16 cellular contexts compared by ENCODE assay signal in the genomic region with DNA sequence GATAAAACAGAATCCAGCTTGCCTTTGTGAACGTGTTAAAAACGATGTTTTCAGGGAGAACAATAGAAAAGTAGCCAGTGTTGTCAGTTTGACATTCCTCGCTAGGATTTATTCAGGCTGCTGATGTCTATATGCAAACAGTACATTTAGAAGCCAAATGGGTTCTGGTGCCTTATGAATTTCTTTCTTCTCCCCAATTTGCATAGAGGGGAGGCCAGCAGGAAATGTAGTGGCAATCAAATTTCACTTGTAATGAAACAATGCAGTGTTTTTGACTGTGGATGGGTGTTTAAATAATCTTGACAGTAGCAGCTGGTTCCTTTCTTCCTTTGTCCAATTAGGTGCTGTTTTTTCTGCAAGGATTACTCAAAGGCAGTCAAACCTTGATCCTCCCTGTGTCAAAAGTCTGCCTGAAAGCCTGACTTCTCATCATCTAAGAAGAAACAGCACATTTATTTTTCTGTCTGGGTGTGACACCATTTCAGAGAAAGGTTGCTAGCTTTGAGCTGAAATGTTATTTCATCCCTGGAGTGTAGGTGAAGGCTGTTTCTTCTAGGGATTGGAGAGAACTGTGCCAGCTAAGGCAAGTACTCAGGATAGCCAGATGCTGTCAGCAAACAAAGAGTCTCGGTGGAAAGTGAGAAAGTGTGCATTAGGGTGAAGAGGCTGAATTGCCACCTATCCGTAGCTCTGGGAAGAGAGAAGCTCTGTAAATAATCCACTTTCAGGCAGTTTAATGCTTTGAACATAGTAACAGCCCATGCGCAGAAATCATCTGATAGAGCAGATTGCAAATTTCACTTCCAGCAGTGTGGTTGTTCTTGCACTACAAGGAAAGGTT. TPM values are rescaled to one million over a fixed set of nuclear protein-coding genes. Genes with fewer than 3 reads are reported as not detected.
DNase-seq lines count a peak whose midpoint lies in the region; ATAC-seq and TF ChIP-seq lines count a peak whose summit lies in the region.
"Had no signal": no experiment of that assay in that cellular context is flagged by ENCODE, and none has a peak within 500 bp of the region (broad histone marks: within the 10 kb centered on the region; RNA-seq: fewer than 3 reads in every experiment).

No MANE protein-coding gene starts in this region.

- H2AFZ ChIP-seq in OCI-LY7 (ENCODE audit: low read length) (peak overlapping the region; percentile 59), neural progenitor cell (replicated peaks) (peak overlapping the region; percentile 55)

- H4K20me1 ChIP-seq in OCI-LY7 (ENCODE audit: insufficient read depth, low read length): no peaks in the 10 kb centered on the region
- no peaks in the 10 kb centered on the region for H4K20me1 ChIP-seq in neural progenitor cell (ENCODE audit: low read depth)

- no peaks in the 10 kb centered on the region for H3K36me3 Mint-ChIP-seq in neural progenitor cell
- H3K36me3 Mint-ChIP-seq in activated CD8-positive, alpha-beta memory T cell treated with anti-CD3 and anti-CD28 coated beads, Interleukin-2, amount 10 ng/mL, durations not matched to agents 7 days and 5 days: no peaks in the 10 kb centered on the region
- H3K36me3 Mint-ChIP-seq: activated naive CD4-positive, alpha-beta T cell treated with anti-CD3 and anti-CD28 coated beads, Interleukin-2, amount 50 U/mL, for 24 hours had no signal

- H3K27ac ChIP-seq in OCI-LY7 (ENCODE audit: low read depth, low read length, poor library complexity, severe bottlenecking) (no peak overlapping the region), neural progenitor cell (no peak overlapping the region)
- H3K27ac ChIP-seq: cardiac muscle cell, heart right ventricle, left ventricle myocardium inferior, neutrophil, skin epidermis had no signal

- H3K9me2 ChIP-seq in OCI-LY7 (ENCODE audit: insufficient read depth, low read length): no peaks in the 10 kb centered on the region

- H3K9me3 Mint-ChIP-seq in neural progenitor cell: no peaks in the 10 kb centered on the region
- no peaks in the 10 kb centered on the region for H3K9me3 Mint-ChIP-seq in activated CD8-positive, alpha-beta memory T cell treated with anti-CD3 and anti-CD28 coated beads, Interleukin-2, amount 10 ng/mL, durations not matched to agents 7 days and 5 days (ENCODE audit: low read depth)
- H3K9me3 Mint-ChIP-seq: activated naive CD4-positive, alpha-beta T cell treated with anti-CD3 and anti-CD28 coated beads, Interleukin-2, amount 50 U/mL, for 24 hours had no signal

- intact Hi-C loops in OCI-LY7 (cut with micrococcal nuclease; ENCODE audit: unreplicated experiment): no loop called here

- H3K4me2 ChIP-seq in OCI-LY7 (ENCODE audit: low read length): peak overlapping the region; percentile 51
- peak overlapping the region; percentile 57 for H3K4me2 ChIP-seq in neural progenitor cell

- H3K9ac ChIP-seq in neural progenitor cell: no peak overlapping the region

- H3K27ac Mint-ChIP-seq in neural progenitor cell: peak overlapping the region; percentile 13
- no peak overlapping the region for H3K27ac Mint-ChIP-seq in activated CD8-positive, alpha-beta memory T cell treated with anti-CD3 and anti-CD28 coated beads, Interleukin-2, amount 10 ng/mL, durations not matched to agents 7 days and 5 days
- H3K27ac Mint-ChIP-seq: activated naive CD4-positive, alpha-beta T cell treated with anti-CD3 and anti-CD28 coated beads, Interleukin-2, amount 50 U/mL, for 24 hours had no signal

- no peak overlapping the region for H3K4me3 Mint-ChIP-seq in neural progenitor cell
- no peak overlapping the region for H3K4me3 Mint-ChIP-seq in activated CD8-positive, alpha-beta memory T cell treated with anti-CD3 and anti-CD28 coated beads, Interleukin-2, amount 10 ng/mL, durations not matched to agents 7 days and 5 days
- H3K4me3 Mint-ChIP-seq: activated naive CD4-positive, alpha-beta T cell treated with anti-CD3 and anti-CD28 coated beads, Interleukin-2, amount 50 U/mL, for 24 hours had no signal

- H3K4me1 ChIP-seq in HAP-1: peaks cover 17% of the 10 kb centered on the region
- H3K4me1 ChIP-seq in OCI-LY7 (ENCODE audit: insufficient read depth, low read length, poor library complexity, severe bottlenecking): peaks cover 24% of the 10 kb centered on the region
- peaks cover 13% of the 10 kb centered on the region for H3K4me1 ChIP-seq in neural progenitor cell

- H3K27me3 ChIP-seq in HAP-1 (ENCODE audit: low read depth): no peaks in the 10 kb centered on the region
- H3K27me3 ChIP-seq in neural progenitor cell: no peaks in the 10 kb centered on the region
- H3K27me3 ChIP-seq: cardiac muscle cell, heart right ventricle, neutrophil had no signal

- CTCF ChIA-PET in OCI-LY7 (lab: Charles Lee; ENCODE audit: unreplicated experiment): no interaction called here
- CTCF ChIA-PET in activated CD8-positive, alpha-beta memory T cell treated with anti-CD3 and anti-CD28 coated beads, Interleukin-2, amount 10 ng/mL, durations not matched to agents 7 days and 5 days (lab: Charles Lee): no interaction called here

- no peak for ATAC-seq in activated CD8-positive, alpha-beta memory T cell treated with anti-CD3 and anti-CD28 coated beads, Interleukin-2, amount 10 ng/mL, durations not matched to agents 7 days and 5 days
- ATAC-seq: heart right ventricle had no signal

- H3K4me3 ChIP-seq in HAP-1 (no peak overlapping the region), OCI-LY7 (ENCODE audit: low read depth, low read length, poor library complexity, severe bottlenecking) (peak overlapping the region; percentile 3), neural progenitor cell (no peak overlapping the region)
- H3K4me3 ChIP-seq: cardiac muscle cell, heart right ventricle, left ventricle myocardium inferior, skin epidermis had no signal

- no TSS peak for BruUV-seq in OCI-LY7 (replicated peaks; lab: Mats Ljungman, UMichigan)

- H3K9me3 ChIP-seq in HAP-1 (no peaks in the 10 kb centered on the region), OCI-LY7 (ENCODE audit: low read length) (0 out of 2 replicates have a peak, but pooled peaks cover 4% of the 10 kb centered on the region), neural progenitor cell (ENCODE audit: low read depth) (no peaks in the 10 kb centered on the region)
- H3K9me3 ChIP-seq: heart right ventricle, left ventricle myocardium inferior, neutrophil had no signal

- H3K27me3 Mint-ChIP-seq in neural progenitor cell (ENCODE audit: insufficient read depth, low read depth): peaks cover 3% of the 10 kb centered on the region
- peaks cover 3% of the 10 kb centered on the region for H3K27me3 Mint-ChIP-seq in activated CD8-positive, alpha-beta memory T cell treated with anti-CD3 and anti-CD28 coated beads, Interleukin-2, amount 10 ng/mL, durations not matched to agents 7 days and 5 days
- H3K27me3 Mint-ChIP-seq: activated naive CD4-positive, alpha-beta T cell treated with anti-CD3 and anti-CD28 coated beads, Interleukin-2, amount 50 U/mL, for 24 hours had no signal

- H3K4me1 Mint-ChIP-seq in neural progenitor cell: peaks cover 15% of the 10 kb centered on the region
- H3K4me1 Mint-ChIP-seq in activated CD8-positive, alpha-beta memory T cell treated with anti-CD3 and anti-CD28 coated beads, Interleukin-2, amount 10 ng/mL, durations not matched to agents 7 days and 5 days: peaks cover 7% of the 10 kb centered on the region

- DNase-seq in HAP-1 (ENCODE audit: low spot score in 2 of 2) (peak; percentile 53 to 89), NCI-H2081 treated with DMSO at 0.1 percent for 48 hours (lab: John Stamatoyannopoulos, UW) (peak; percentile 32), OCI-LY7 (ENCODE audit: low spot score) (peak; percentile 39), neural progenitor cell (ENCODE audit: low spot score) (peak; percentile 24), NCI-H1930 (lab: John Stamatoyannopoulos, UW) (no peak), HUDEP-2 (lab: John Stamatoyannopoulos, UW; ENCODE audit: unreplicated experiment in 76 of 76) (no peak), GDM1 (lab: John Stamatoyannopoulos, UW) (no peak)
- DNase-seq in activated CD8-positive, alpha-beta memory T cell treated with anti-CD3 and anti-CD28 coated beads, Interleukin-2, amount 10 ng/mL, durations not matched to agents 7 days and 5 days: no peak
- DNase-seq: GF-D8, heart right ventricle, left ventricle myocardium inferior, NCI-H226 had no signal

- no peaks in the 10 kb centered on the region for H3K79me2 ChIP-seq in OCI-LY7 (ENCODE audit: insufficient read depth, low read depth, low read length)
- H3K79me2 ChIP-seq in neural progenitor cell (ENCODE audit: low read depth): no peaks in the 10 kb centered on the region

- H3K36me3 ChIP-seq in HAP-1 (replicated peaks) (no peaks in the 10 kb centered on the region), OCI-LY7 (ENCODE audit: insufficient read depth, low read length) (no peaks in the 10 kb centered on the region), neural progenitor cell (no peaks in the 10 kb centered on the region)
- H3K36me3 ChIP-seq: cardiac muscle cell, heart right ventricle, left ventricle myocardium inferior, neutrophil had no signal

- no peaks in the 10 kb centered on the region for H3F3A ChIP-seq in neural progenitor cell (ENCODE audit: low read depth)

- POLR2A ChIA-PET in OCI-LY7 (lab: Charles Lee): interaction anchor here (1.2 to 1.9 kb wide), 3 partner anchors 8 to 28 kb away, joined by 3 to 5 read pairs (median 4); no protein-coding TSS in a partner anchor

- in situ Hi-C loops in HAP-1 (cut with MboI; ENCODE audit: low sequenced_read_pairs): no loop called here

- TF ChIP-seq CTCF in OCI-LY7 (conservative IDR thresholded peaks at IDR 0.05; ENCODE audit: low read length) (no peak), neural progenitor cell (IDR thresholded peaks at IDR 0.05) (no peak)

RNA-seq across cellular contexts. Expression of a gene that starts 36.6 kb away (rescaled TPM):
- total RNA-seq in OCI-LY7 (2014; rRNA removed; shearing (Covaris generic)): 18.0 and 24.7 TPM in 2 replicates
- 21.2 and 25.7 TPM in 2 replicates for total RNA-seq in OCI-LY7 (2022)
- total RNA-seq in neural progenitor cell (ENCODE audit: low replicate concordance): 25.5 and 37.7 TPM in 2 replicates
- total RNA-seq in activated CD8-positive, alpha-beta memory T cell treated with anti-CD3 and anti-CD28 coated beads, Interleukin-2, amount 10 ng/mL, durations not matched to agents 7 days and 5 days: 10 to 100 TPM; 14.0 to 21.3 TPM

Comparison
In these comparisons a context has a peak if more than half of its experiments do, and no peak if none do; other contexts are left out.
1. DNase-seq: peak in HAP-1 (2 of 2), NCI-H2081 treated with DMSO at 0.1 percent for 48 hours (single experiment), OCI-LY7 (single experiment) and neural progenitor cell (single experiment); none in activated CD8-positive, alpha-beta memory T cell treated with anti-CD3 and anti-CD28 coated beads, Interleukin-2, amount 10 ng/mL, durations not matched to agents 7 days and 5 days (single experiment), NCI-H1930 (0 of 2), HUDEP-2 (0 of 76) and GDM1 (single experiment).